Comparison of ENCODE assay signal across 8 cellular contexts in genomic region chr22:38203090-38203810, GRCh38. TPM values are rescaled to one million over a fixed set of nuclear protein-coding genes. Genes with fewer than 3 reads are reported as not detected.
DNase-seq lines count a peak whose midpoint lies in the region; ATAC-seq and TF ChIP-seq lines count a peak whose summit lies in the region.

No MANE protein-coding gene starts in this region.

- H3K36me3 ChIP-seq in DND-41 (ENCODE audit: insufficient read depth, low read length) = no peaks in the 10 kb centered on the region; the same call in 1 of the 2 replicates

- intact Hi-C loops in right cardiac atrium (cut with DNase I) = loop anchor here in 1 of 4 donors (10.0 kb wide), 1 partner anchor 88 kb away; the partner anchor contains the start of gene BAIAP2L2

- no peaks in the 10 kb centered on the region for H3K9me3 Mint-ChIP-seq in IgD-negative memory B cell

- peaks cover 11% of the 10 kb centered on the region for H3K27me3 ChIP-seq in DND-41 (ENCODE audit: insufficient read depth, low read length, poor library complexity)
- no peaks in the 10 kb centered on the region for H3K27me3 ChIP-seq in right cardiac atrium (ENCODE audit: control insufficient read depth, insufficient read depth)

- peak overlapping the region; percentile 62 for H3K9ac ChIP-seq in DND-41 (ENCODE audit: low read depth, low read length)

- ATAC-seq in DND-41 (ENCODE audit: insufficient read depth, low read depth) = no peak
- peak in 1 of 2 donors; percentile 3 for ATAC-seq in right cardiac atrium
- ATAC-seq in GM19452 (IDR thresholded peaks at IDR 0.05; ENCODE audit: unreplicated experiment) = no peak

- H3K4me1 Mint-ChIP-seq in IgD-negative memory B cell = peaks cover 10 to 35% (median 27%) of the 10 kb centered on the region in 3 donors

- peak overlapping the region; percentile 64 for H2AFZ ChIP-seq in DND-41 (ENCODE audit: low read depth, low read length)

- H3K27ac Mint-ChIP-seq in IgD-negative memory B cell = peak overlapping the region; percentile 54 to 90 (median 76)

- peaks cover 25% of the 10 kb centered on the region for H4K20me1 ChIP-seq in DND-41 (ENCODE audit: insufficient read depth, low read length)

- H3K4me3 Mint-ChIP-seq in IgD-negative memory B cell = peak overlapping the region; percentile 58 to 94 (median 90)

- peak overlapping the region; percentile 87 for H3K4me2 ChIP-seq in DND-41 (ENCODE audit: insufficient read depth, low read length)

- 19% methylated on average over 19 of the region's 19 CpGs for WGBS in right cardiac atrium

- H3K4me3 ChIP-seq in DND-41 (ENCODE audit: low read depth in 1 of 2, low read length in 2 of 2) (peak overlapping the region; percentile 43 to 77; a peak in 3 of 4 replicates), right cardiac atrium (ENCODE audit: low read length) (peak overlapping the region; percentile 68), skeletal muscle cell (ENCODE audit: low read depth, low read length) (peak overlapping the region; percentile 67)

- H3K36me3 Mint-ChIP-seq in IgD-negative memory B cell = no peaks in the 10 kb centered on the region

- DNase-seq in DND-41 = no peak
- peak; percentile 80 for DNase-seq in activated effector memory CD4-positive, alpha-beta T cell treated with anti-CD3 and anti-CD28 coated beads, Interleukin-2, amount 50 U/mL, for 16 hours
- DNase-seq in right cardiac atrium = peak; percentile 47 to 72 (median 71)
- no peak for DNase-seq in skeletal muscle cell (ENCODE audit: low read depth)
- DNase-seq in SKM-1 treated with dmso at 0.1 percent for 144 hours (lab: John Stamatoyannopoulos, UW; ENCODE audit: unreplicated experiment) = no peak
- no peak for DNase-seq in nucleus accumbens (lab: John Stamatoyannopoulos, UW)

- no peaks in the 10 kb centered on the region for H3K79me2 ChIP-seq in DND-41 (ENCODE audit: insufficient read depth, low read length)

- H3K27ac ChIP-seq in DND-41 (ENCODE audit: low read length) = peak overlapping the region; percentile 25; the same call in 1 of the 2 replicates
- peak overlapping the region; percentile 99 for H3K27ac ChIP-seq in right cardiac atrium (ENCODE audit: low read length)

- no peaks in the 10 kb centered on the region for H3K27me3 Mint-ChIP-seq in IgD-negative memory B cell

- H3K4me1 ChIP-seq in DND-41 (ENCODE audit: insufficient read depth, low read length) = peaks cover 35% of the 10 kb centered on the region
- H3K4me1 ChIP-seq in right cardiac atrium (ENCODE audit: control insufficient read depth, insufficient read depth, low read length) = peaks cover 15% of the 10 kb centered on the region

- no peaks in the 10 kb centered on the region for H3K9me3 ChIP-seq in DND-41 (ENCODE audit: insufficient read depth, low read length, severe bottlenecking)
- H3K9me3 ChIP-seq in right cardiac atrium (ENCODE audit: control insufficient read depth, low read length) = no peaks in the 10 kb centered on the region

- TF ChIP-seq CTCF in DND-41 (IDR thresholded peaks at IDR 0.05; ENCODE audit: borderline replicate concordance, extremely low read depth, low read length, poor library complexity, severe bottlenecking) = no peak

RNA-seq across cellular contexts. Expression of gene MAFF, which starts 1.5 kb away (rescaled TPM):
- polyA plus RNA-seq in IgD-negative memory B cell = 1.5 TPM
- 10 to 100 TPM in 1 of 4 donors, 1 to 10 TPM in 3; 4.8 to 13.7 (median 7.1) TPM for total RNA-seq in right cardiac atrium
- 20.5 TPM for polyA plus RNA-seq in right cardiac atrium

RNA-seq across cellular contexts. Expression of gene PLA2G6, which starts 21.6 kb away (rescaled TPM):
- polyA plus RNA-seq in IgD-negative memory B cell = 3.0 TPM
- total RNA-seq in right cardiac atrium = 10 to 100 TPM; 16.0 to 25.2 (median 17.6) TPM
- 16.0 TPM for polyA plus RNA-seq in right cardiac atrium

Comparison
In these comparisons a context has a peak if more than half of its experiments do, and no peak if none do; other contexts are left out.
1. DNase-seq: peak in activated effector memory CD4-positive, alpha-beta T cell treated with anti-CD3 and anti-CD28 coated beads, Interleukin-2, amount 50 U/mL, for 16 hours (single experiment) and right cardiac atrium (3 of 3); none in DND-41 (single experiment), skeletal muscle cell (single experiment), SKM-1 treated with dmso at 0.1 percent for 144 hours (single experiment) and nucleus accumbens (0 of 56).
2. Peak in every context shown above with its lines, with median percentiles within 50 percentile points of each other: H3K4me3 ChIP-seq.